ENCODE assay signal across 8 cellular contexts in genomic region chr15:59687831-59688230, GRCh38. TPM values are rescaled to one million over a fixed set of nuclear protein-coding genes. Genes with fewer than 3 reads are reported as not detected.
A peak's percentile ranks its signal among the peaks of the same experiment; 100 is the strongest.
DNase-seq lines count a peak whose midpoint lies in the region; ATAC-seq, FAIRE-seq and TF ChIP-seq lines count a peak whose summit lies in the region.

No MANE protein-coding gene starts in this region.

- peak overlapping the region; percentile 96 for H3K4me3 ChIP-seq in AG04449 (ENCODE audit: low read depth, low read length)
- peak overlapping the region; percentile 80 to 90 for H3K4me3 ChIP-seq in Panc1 (ENCODE audit: low read depth in 2 of 2, low read length in 2 of 2)
- H3K4me3 ChIP-seq in colonic mucosa: peak overlapping the region; percentile 78
- H3K4me3 ChIP-seq in mucosa of descending colon: peak overlapping the region; percentile 86

- no peaks in the 10 kb centered on the region; the same call in 1 of the 2 replicates for H3K36me3 ChIP-seq in Panc1 (ENCODE audit: control insufficient read depth, insufficient read depth, low read length)
- no peaks in the 10 kb centered on the region for H3K36me3 ChIP-seq in colonic mucosa
- no peaks in the 10 kb centered on the region for H3K36me3 ChIP-seq in mucosa of descending colon (ENCODE audit: low read depth)

- POLR2A ChIA-PET in AG04449 (lab: Yijun Ruan, JAX): interaction anchor here (1.0 kb wide), 1 partner anchor 30 kb away, joined by 3 read pairs; the partner anchor contains the start of gene GTF2A2
- POLR2A ChIA-PET in Panc1 (lab: Charles Lee): interaction anchor here (0.7 kb wide), 1 partner anchor 584 kb away, joined by 7 read pairs; no protein-coding TSS in a partner anchor

- TSS peak; percentile 71 for BruUV-seq in Panc1 (replicated peaks; lab: Mats Ljungman, UMichigan)

- H3K9ac ChIP-seq in colonic mucosa (ENCODE audit: low read depth in 2 of 2, low read length in 2 of 2): peak overlapping the region in 1 of 2 donors; percentile 98

- FAIRE-seq in GM12892 (lab: Jason Lieb, UNC): peak; percentile 40

- peak overlapping the region; percentile 92 for H3K27ac ChIP-seq in Panc1 (ENCODE audit: low read length)
- peak overlapping the region; percentile 100 for H3K27ac ChIP-seq in colonic mucosa

- H3K27me3 ChIP-seq in Panc1 (ENCODE audit: control insufficient read depth, insufficient read depth, low read length): no peaks in the 10 kb centered on the region
- no peaks in the 10 kb centered on the region for H3K27me3 ChIP-seq in colonic mucosa

- H3K9me3 ChIP-seq in Panc1 (ENCODE audit: control insufficient read depth, insufficient read depth, low read depth, low read length) (no peaks in the 10 kb centered on the region), colonic mucosa (no peaks in the 10 kb centered on the region), mucosa of descending colon (no peaks in the 10 kb centered on the region)

- ATAC-seq in Panc1 (no peak), mucosa of descending colon (no peak), GM18873 (IDR thresholded peaks at IDR 0.05; ENCODE audit: low FRiP score, unreplicated experiment) (no peak)

- no peak for TF ChIP-seq POLR2A in GM12892 (IDR thresholded peaks at IDR 0.05; ENCODE audit: low read depth, low read length)

- intact Hi-C loops in Panc1 (cut with micrococcal nuclease; ENCODE audit: unreplicated experiment) (no loop called here), colonic mucosa (cut with DNase I) (no loop called here), mucosa of descending colon (cut with DNase I, micrococcal nuclease) (no loop called here)

- DNase-seq in AG04449 (ENCODE audit: low read depth, low spot score) (no peak), GM12892 (ENCODE audit: insufficient read length) (no peak), Panc1 (ENCODE audit: low read depth, low spot score) (no peak), colonic mucosa (no peak), mucosa of descending colon (peak in 1 of 3 donors; percentile 29), NCI-H2107 (lab: John Stamatoyannopoulos, UW) (no peak), GDM1 (lab: John Stamatoyannopoulos, UW) (no peak)

- in situ Hi-C loops in Panc1 (cut with HindIII; ENCODE audit: low pct_unique_long_range_greater_than_20kb, low sequenced_read_pairs): no loop called here

- TF ChIP-seq CTCF in AG04449 (IDR thresholded peaks at IDR 0.05; ENCODE audit: insufficient read depth, low read length, missing control alignments) (no peak), Panc1 (IDR thresholded peaks at IDR 0.05) (no peak), colonic mucosa (IDR thresholded peaks at IDR 0.05) (no peak), mucosa of descending colon (IDR thresholded peaks at IDR 0.05) (no peak)

- H3K4me1 ChIP-seq in Panc1 (ENCODE audit: control insufficient read depth, insufficient read depth, low read length) (peaks cover 24% of the 10 kb centered on the region), colonic mucosa (peaks cover 8% of the 10 kb centered on the region), mucosa of descending colon (ENCODE audit: low read depth) (peaks cover 31% of the 10 kb centered on the region)

- CTCF ChIA-PET in AG04449 (lab: Yijun Ruan, JAX): interaction anchor here (3.3 kb wide), 1 partner anchor 638 kb away, joined by 15 read pairs; no protein-coding TSS in a partner anchor
- CTCF ChIA-PET in Panc1 (lab: Charles Lee): no interaction called here

RNA-seq across cellular contexts. Expression of gene BNIP2, which starts 1.3 kb away (rescaled TPM):
- polyA plus RNA-seq in GM12892 (2012; ENCODE audit: missing spikeins): 47.5 TPM
- total RNA-seq in Panc1 (2021; ENCODE audit: unreplicated experiment) (70.7 TPM), colonic mucosa (10 to 100 TPM; 30.1 to 56.1 TPM), mucosa of descending colon (10 to 100 TPM; 59.8 to 98.4 (median 69.9) TPM)
- polyA plus RNA-seq in Panc1 (2012; ENCODE audit: insufficient read length): 44.5 TPM

RNA-seq across cellular contexts. Expression of gene GTF2A2, which starts 30.5 kb away (rescaled TPM):
- polyA plus RNA-seq in GM12892 (2012; ENCODE audit: missing spikeins): 115 TPM
- 234 TPM for total RNA-seq in Panc1 (2021; ENCODE audit: unreplicated experiment)
- polyA plus RNA-seq in Panc1 (2012; ENCODE audit: insufficient read length): 73.2 TPM
- 100 to 1,000 TPM; 117 to 143 TPM for total RNA-seq in colonic mucosa
- total RNA-seq in mucosa of descending colon: 100 to 1,000 TPM in 1 of 3 donors, 10 to 100 TPM in 2; 87.8 to 145 (median 99.6) TPM
